ENCODE assay signal across 9 cellular contexts in genomic region chr1:89065077-89065868, GRCh38. TPM values are rescaled to one million over a fixed set of nuclear protein-coding genes. Genes with fewer than 3 reads are reported as not detected.
DNase-seq lines count a peak whose midpoint lies in the region; ATAC-seq and TF ChIP-seq lines count a peak whose summit lies in the region.
"Had no signal": no experiment of that assay in that cellular context is flagged by ENCODE, and none has a peak within 500 bp of the region (broad histone marks: within the 10 kb centered on the region; RNA-seq: fewer than 3 reads in every experiment).

TSS of gene GBP1 (minus strand) at chr1:89065208. CDS start at chr1:89063234, 1,974 bp downstream.

- no peaks in the 10 kb centered on the region for H3K36me3 ChIP-seq in Caco-2 (ENCODE audit: control insufficient read depth, insufficient read depth, low read length)

- H3K4me3 Mint-ChIP-seq in activated T-helper 1 cell treated with anti-CD3 and anti-CD28 coated beads, Interleukin-12 subunit alpha, Interleukin-12 subunit beta, Interleukin-2, Interleukin-4 antibody, amounts not matched to agents 30 ng/mL and 10 ng/mL and 1 ng/mL, durations not matched to agents 14 hours and 24 hours and 36 hours = peak within 1 kb of the TSS; percentile 91
- H3K4me3 Mint-ChIP-seq in Caco-2 (ENCODE audit: unreplicated experiment) = no peak within 1 kb of the TSS

- peak; percentile 64 for ATAC-seq in GM19035 (IDR thresholded peaks at IDR 0.05; ENCODE audit: unreplicated experiment)
- peak; percentile 76 for ATAC-seq in HG03378 (IDR thresholded peaks at IDR 0.05; ENCODE audit: unreplicated experiment)
- peak; percentile 71 for ATAC-seq in foreskin keratinocyte

- no TSS peak for BruUV-seq in Caco-2 (replicated peaks; lab: Mats Ljungman, UMichigan)

- H3K4me1 Mint-ChIP-seq in activated T-helper 1 cell treated with anti-CD3 and anti-CD28 coated beads, Interleukin-12 subunit alpha, Interleukin-12 subunit beta, Interleukin-2, Interleukin-4 antibody, amounts not matched to agents 30 ng/mL and 10 ng/mL and 1 ng/mL, durations not matched to agents 14 hours and 24 hours and 36 hours (ENCODE audit: low read depth) = peaks cover 77% of the 10 kb centered on the region
- H3K4me1 Mint-ChIP-seq in Caco-2 (ENCODE audit: low read depth, unreplicated experiment) = peaks cover 8% of the 10 kb centered on the region

- H3K27ac Mint-ChIP-seq in activated T-helper 1 cell treated with anti-CD3 and anti-CD28 coated beads, Interleukin-12 subunit alpha, Interleukin-12 subunit beta, Interleukin-2, Interleukin-4 antibody, amounts not matched to agents 30 ng/mL and 10 ng/mL and 1 ng/mL, durations not matched to agents 14 hours and 24 hours and 36 hours = peak within 1 kb of the TSS; percentile 85
- H3K27ac Mint-ChIP-seq in Caco-2 (ENCODE audit: unreplicated experiment) = no peak within 1 kb of the TSS

- no peaks in the 10 kb centered on the region for H3K9me3 ChIP-seq in Caco-2

- POLR2A ChIA-PET in Caco-2 (lab: Charles Lee) = no interaction called here

- no peak within 1 kb of the TSS for H3K4me3 ChIP-seq in Caco-2 (ENCODE audit: low read depth, low read length)

- H3K27ac ChIP-seq in foreskin keratinocyte = peak within 1 kb of the TSS; percentile 64
- H3K27ac ChIP-seq: HL-60 had no signal

- DNase-seq in AG08395 (ENCODE audit: low spot score) (peak; percentile 56), foreskin keratinocyte (peak; percentile 64 to 76), posterior vena cava (ENCODE audit: low spot score) (no peak), Caco-2 (no peak), NCI-H1105 (lab: John Stamatoyannopoulos, UW) (no peak)
- no peak for DNase-seq in activated T-helper 1 cell treated with anti-CD3 and anti-CD28 coated beads, Interleukin-12 subunit alpha, Interleukin-12 subunit beta, Interleukin-2, Interleukin-4 antibody, amounts not matched to agents 30 ng/mL and 10 ng/mL and 1 ng/mL, durations not matched to agents 14 hours and 24 hours and 36 hours (ENCODE audit: low spot score)

- H3K36me3 Mint-ChIP-seq in activated T-helper 1 cell treated with anti-CD3 and anti-CD28 coated beads, Interleukin-12 subunit alpha, Interleukin-12 subunit beta, Interleukin-2, Interleukin-4 antibody, amounts not matched to agents 30 ng/mL and 10 ng/mL and 1 ng/mL, durations not matched to agents 14 hours and 24 hours and 36 hours (ENCODE audit: low read depth) = peaks cover 23% of the 10 kb centered on the region
- H3K36me3 Mint-ChIP-seq in Caco-2 (ENCODE audit: insufficient read depth, unreplicated experiment) = no peaks in the 10 kb centered on the region

- H3K27me3 Mint-ChIP-seq in activated T-helper 1 cell treated with anti-CD3 and anti-CD28 coated beads, Interleukin-12 subunit alpha, Interleukin-12 subunit beta, Interleukin-2, Interleukin-4 antibody, amounts not matched to agents 30 ng/mL and 10 ng/mL and 1 ng/mL, durations not matched to agents 14 hours and 24 hours and 36 hours (ENCODE audit: insufficient read depth) = no peaks in the 10 kb centered on the region
- H3K27me3 Mint-ChIP-seq in Caco-2 (ENCODE audit: insufficient read depth, unreplicated experiment) = no peaks in the 10 kb centered on the region

- TF ChIP-seq CTCF in foreskin keratinocyte (conservative IDR thresholded peaks at IDR 0.05) (no peak), Caco-2 (IDR thresholded peaks at IDR 0.05; ENCODE audit: insufficient read depth in 1 of 2, low read depth in 1 of 2, low read length in 1 of 2, severe bottlenecking in 1 of 2, unreplicated experiment in 1 of 2) (no peak)

- intact Hi-C loops in activated T-helper 1 cell treated with anti-CD3 and anti-CD28 coated beads, Interleukin-12 subunit alpha, Interleukin-12 subunit beta, Interleukin-2, Interleukin-4 antibody, amounts not matched to agents 30 ng/mL and 10 ng/mL and 1 ng/mL, durations not matched to agents 14 hours and 24 hours and 36 hours (cut with micrococcal nuclease) = loop anchor here (1.0 to 2.0 kb wide), 3 partner anchors 24 to 62 kb away; partner anchors contain the start of genes GBP2 and GBP3
- intact Hi-C loops in posterior vena cava (cut with DNase I) (no loop called here), Caco-2 (cut with micrococcal nuclease; ENCODE audit: unreplicated experiment) (no loop called here)

- CTCF ChIA-PET in Caco-2 (lab: Charles Lee) = no interaction called here

- H3K27me3 ChIP-seq in foreskin keratinocyte = no peaks in the 10 kb centered on the region
- no peaks in the 10 kb centered on the region for H3K27me3 ChIP-seq in Caco-2 (replicated peaks; ENCODE audit: control insufficient read depth, insufficient read depth, low read length)

- H3K9me3 Mint-ChIP-seq in activated T-helper 1 cell treated with anti-CD3 and anti-CD28 coated beads, Interleukin-12 subunit alpha, Interleukin-12 subunit beta, Interleukin-2, Interleukin-4 antibody, amounts not matched to agents 30 ng/mL and 10 ng/mL and 1 ng/mL, durations not matched to agents 14 hours and 24 hours and 36 hours = no peaks in the 10 kb centered on the region
- no peaks in the 10 kb centered on the region for H3K9me3 Mint-ChIP-seq in Caco-2 (ENCODE audit: unreplicated experiment)

- H3K4me1 ChIP-seq in foreskin keratinocyte = peaks cover 5% of the 10 kb centered on the region
- H3K4me1 ChIP-seq in Caco-2 = no peaks in the 10 kb centered on the region

RNA-seq across cellular contexts. Expression of gene GBP1, which starts in this region (rescaled TPM):
- 39.1 and 39.5 TPM in 2 replicates for total RNA-seq in activated T-helper 1 cell treated with anti-CD3 and anti-CD28 coated beads, Interleukin-12 subunit alpha, Interleukin-12 subunit beta, Interleukin-2, Interleukin-4 antibody, amounts not matched to agents 30 ng/mL and 10 ng/mL and 1 ng/mL, durations not matched to agents 14 hours and 24 hours and 36 hours
- total RNA-seq in foreskin keratinocyte (16.8 and 17.1 TPM in 2 replicates), posterior vena cava (10 to 100 TPM; 26.8 to 36.0 TPM), Caco-2 (2022) (0.36 and 0.51 TPM in 2 replicates)
- 5.7 and 6.6 TPM in 2 replicates for polyA plus RNA-seq in foreskin keratinocyte

Comparison
In these comparisons a context has a peak if more than half of its experiments do, and no peak if none do; other contexts are left out.
1. RNA of gene GBP1 (total RNA-seq): 39.1 to 39.5 TPM in activated T-helper 1 cell treated with anti-CD3 and anti-CD28 coated beads, Interleukin-12 subunit alpha, Interleukin-12 subunit beta, Interleukin-2, Interleukin-4 antibody, amounts not matched to agents 30 ng/mL and 10 ng/mL and 1 ng/mL, durations not matched to agents 14 hours and 24 hours and 36 hours, 26.8 to 36.0 TPM in posterior vena cava and 16.8 to 17.1 TPM in foreskin keratinocyte; 0.36 to 0.51 TPM in Caco-2; every median in the first group is over 10 times any median in the second.
2. DNase-seq: peak in AG08395 (single experiment) and foreskin keratinocyte (2 of 2); none in activated T-helper 1 cell treated with anti-CD3 and anti-CD28 coated beads, Interleukin-12 subunit alpha, Interleukin-12 subunit beta, Interleukin-2, Interleukin-4 antibody, amounts not matched to agents 30 ng/mL and 10 ng/mL and 1 ng/mL, durations not matched to agents 14 hours and 24 hours and 36 hours (single experiment), posterior vena cava (single experiment), Caco-2 (0 of 2) and NCI-H1105 (single experiment).
3. Peak in every context shown above with its lines, with median percentiles within 50 percentile points of each other: ATAC-seq.